Comparison of ENCODE assay signal across 34 cellular contexts in genomic region chr7:48525726-48526374, GRCh38.
"Had no signal": no experiment of that assay in that cellular context is flagged by ENCODE, and none has a peak within 500 bp of the region (broad histone marks: within the 10 kb centered on the region; RNA-seq: fewer than 3 reads in every experiment).

No MANE protein-coding gene starts in this region.

- H3K9me3 ChIP-seq: Peyer's patch, SJSA1, SK-N-SH had no signal

- H3K36me3 ChIP-seq: Peyer's patch, SJSA1 had no signal

- H3K4me3 Mint-ChIP-seq: activated CD4-positive, alpha-beta memory T cell treated with anti-CD3 and anti-CD28 coated beads, Interleukin-2, amount 10 ng/mL, durations not matched to agents 7 days and 5 days; activated CD8-positive, alpha-beta memory T cell treated with anti-CD3 and anti-CD28 coated beads, Interleukin-2, amount 10 ng/mL, durations not matched to agents 7 days and 5 days; activated naive CD4-positive, alpha-beta T cell treated with anti-CD3 and anti-CD28 coated beads, Interleukin-2, amount 10 ng/mL, durations not matched to agents 7 days and 5 days; activated naive CD8-positive, alpha-beta T cell; activated naive CD8-positive, alpha-beta T cell treated with anti-CD3 and anti-CD28 coated beads, Interleukin-2, amount 50 U/mL, for 24 hours; brain; IgD-negative memory B cell; T-helper 1 cell treated with Interleukin-12 subunit alpha and Interleukin-12 subunit beta and Interleukin-4 antibody, amounts not matched to agents 30 μg/mL and 1 μg/mL, for 36 hours; T-helper 2 cell treated with Interferon-gamma antibody and Interleukin-4, amounts not matched to agents 5 μg/mL and 100 μg/mL, for 36 hours had no signal

- ATAC-seq: activated CD8-positive, alpha-beta memory T cell treated with anti-CD3 and anti-CD28 coated beads, Interleukin-2, amount 10 ng/mL, durations not matched to agents 7 days and 5 days; activated naive CD8-positive, alpha-beta T cell treated with anti-CD3 and anti-CD28 coated beads, Interleukin-2, amount 50 U/mL, for 24 hours had no signal

- H3K4me3 ChIP-seq: Peyer's patch, SJSA1 had no signal

- H3K9me3 Mint-ChIP-seq: activated CD4-positive, alpha-beta memory T cell treated with anti-CD3 and anti-CD28 coated beads, Interleukin-2, amount 10 ng/mL, durations not matched to agents 7 days and 5 days; activated naive CD4-positive, alpha-beta T cell treated with anti-CD3 and anti-CD28 coated beads, Interleukin-2, amount 10 ng/mL, durations not matched to agents 7 days and 5 days; activated naive CD8-positive, alpha-beta T cell treated with anti-CD3 and anti-CD28 coated beads, Interleukin-2, amount 50 U/mL, for 24 hours; T-helper 1 cell treated with Interleukin-12 subunit alpha and Interleukin-12 subunit beta and Interleukin-4 antibody, amounts not matched to agents 30 μg/mL and 1 μg/mL, for 36 hours; T-helper 2 cell treated with Interferon-gamma antibody and Interleukin-4, amounts not matched to agents 5 μg/mL and 100 μg/mL, for 36 hours had no signal

- H3K27ac Mint-ChIP-seq: activated CD4-positive, alpha-beta memory T cell treated with anti-CD3 and anti-CD28 coated beads, Interleukin-2, amount 10 ng/mL, durations not matched to agents 7 days and 5 days; activated CD8-positive, alpha-beta memory T cell treated with anti-CD3 and anti-CD28 coated beads, Interleukin-2, amount 10 ng/mL, durations not matched to agents 7 days and 5 days; activated naive CD4-positive, alpha-beta T cell treated with anti-CD3 and anti-CD28 coated beads, Interleukin-2, amount 10 ng/mL, durations not matched to agents 7 days and 5 days; activated naive CD8-positive, alpha-beta T cell; activated naive CD8-positive, alpha-beta T cell treated with anti-CD3 and anti-CD28 coated beads, Interleukin-2, amount 50 U/mL, for 24 hours; brain; IgD-negative memory B cell; T-helper 1 cell treated with Interleukin-12 subunit alpha and Interleukin-12 subunit beta and Interleukin-4 antibody, amounts not matched to agents 30 μg/mL and 1 μg/mL, for 36 hours; T-helper 2 cell treated with Interferon-gamma antibody and Interleukin-4, amounts not matched to agents 5 μg/mL and 100 μg/mL, for 36 hours had no signal

- H3K4me1 Mint-ChIP-seq: activated CD4-positive, alpha-beta memory T cell treated with anti-CD3 and anti-CD28 coated beads, Interleukin-2, amount 10 ng/mL, durations not matched to agents 7 days and 5 days; activated CD8-positive, alpha-beta memory T cell treated with anti-CD3 and anti-CD28 coated beads, Interleukin-2, amount 10 ng/mL, durations not matched to agents 7 days and 5 days; activated naive CD4-positive, alpha-beta T cell treated with anti-CD3 and anti-CD28 coated beads, Interleukin-2, amount 10 ng/mL, durations not matched to agents 7 days and 5 days; activated naive CD8-positive, alpha-beta T cell treated with anti-CD3 and anti-CD28 coated beads, Interleukin-2, amount 50 U/mL, for 24 hours; IgD-negative memory B cell had no signal

- DNase-seq: activated CD4-positive, alpha-beta memory T cell treated with anti-CD3 and anti-CD28 coated beads, Interleukin-2, amount 10 ng/mL, durations not matched to agents 7 days and 5 days; activated CD4-positive, alpha-beta T cell treated with anti-CD3 and anti-CD28 coated beads, Interleukin-2, amount 50 U/mL, for 1 hour; activated CD8-positive, alpha-beta memory T cell treated with anti-CD3 and anti-CD28 coated beads for 24 hours; activated CD8-positive, alpha-beta memory T cell treated with anti-CD3 and anti-CD28 coated beads, Interleukin-2, amount 10 ng/mL, durations not matched to agents 7 days and 5 days; activated CD8-positive, alpha-beta memory T cell treated with anti-CD3 and anti-CD28 coated beads, Interleukin-2, amount 50 U/mL, for 48 hours; activated effector memory CD4-positive, alpha-beta T cell treated with Interleukin-2 at 50 U/mL for 16 hours; activated naive CD4-positive, alpha-beta T cell treated with anti-CD3 and anti-CD28 coated beads, Interleukin-2, amount 10 ng/mL, durations not matched to agents 7 days and 5 days; activated naive CD8-positive, alpha-beta T cell treated with anti-CD3 and anti-CD28 coated beads, Interleukin-2, amount 50 U/mL, for 24 hours; activated T-cell treated with anti-CD3 and anti-CD28 coated beads, Interleukin-2, amount 50 U/mL, for 48 hours; anterior cingulate cortex; central memory CD4-positive, alpha-beta T cell; Karpas-422; KBM-7; NCI-H1105; NCI-H1417 treated with DMSO at 0.1 percent for 48 hours; NCI-H1694; NCI-H2029; NCI-H2171 treated with DMSO at 0.1 percent for 48 hours; NCI-H2227 treated with DMSO at 0.1 percent for 48 hours; NCI-H446; NCI-H524; NCI-H69; NCI-H82; PC-3; Peyer's patch; RPMI8226; SHP77 treated with DMSO at 0.1 percent for 48 hours; SK-N-SH had no signal

- H3K27me3 ChIP-seq: Peyer's patch, SJSA1 had no signal

- H3K4me2 ChIP-seq: SK-N-SH had no signal

- H3K27me3 Mint-ChIP-seq: activated CD8-positive, alpha-beta memory T cell treated with anti-CD3 and anti-CD28 coated beads, Interleukin-2, amount 10 ng/mL, durations not matched to agents 7 days and 5 days; activated naive CD8-positive, alpha-beta T cell; IgD-negative memory B cell had no signal

- H3K36me3 Mint-ChIP-seq: activated CD8-positive, alpha-beta memory T cell treated with anti-CD3 and anti-CD28 coated beads, Interleukin-2, amount 10 ng/mL, durations not matched to agents 7 days and 5 days; activated naive CD4-positive, alpha-beta T cell treated with anti-CD3 and anti-CD28 coated beads, Interleukin-2, amount 10 ng/mL, durations not matched to agents 7 days and 5 days; activated naive CD8-positive, alpha-beta T cell; brain; IgD-negative memory B cell had no signal

- H3K27ac ChIP-seq: Peyer's patch, SJSA1 had no signal

- H3K9ac ChIP-seq: SK-N-SH had no signal

- H3K4me1 ChIP-seq: Peyer's patch, SJSA1 had no signal
